ENCODE assay signal across 1 cellular context in the genomic region with DNA sequence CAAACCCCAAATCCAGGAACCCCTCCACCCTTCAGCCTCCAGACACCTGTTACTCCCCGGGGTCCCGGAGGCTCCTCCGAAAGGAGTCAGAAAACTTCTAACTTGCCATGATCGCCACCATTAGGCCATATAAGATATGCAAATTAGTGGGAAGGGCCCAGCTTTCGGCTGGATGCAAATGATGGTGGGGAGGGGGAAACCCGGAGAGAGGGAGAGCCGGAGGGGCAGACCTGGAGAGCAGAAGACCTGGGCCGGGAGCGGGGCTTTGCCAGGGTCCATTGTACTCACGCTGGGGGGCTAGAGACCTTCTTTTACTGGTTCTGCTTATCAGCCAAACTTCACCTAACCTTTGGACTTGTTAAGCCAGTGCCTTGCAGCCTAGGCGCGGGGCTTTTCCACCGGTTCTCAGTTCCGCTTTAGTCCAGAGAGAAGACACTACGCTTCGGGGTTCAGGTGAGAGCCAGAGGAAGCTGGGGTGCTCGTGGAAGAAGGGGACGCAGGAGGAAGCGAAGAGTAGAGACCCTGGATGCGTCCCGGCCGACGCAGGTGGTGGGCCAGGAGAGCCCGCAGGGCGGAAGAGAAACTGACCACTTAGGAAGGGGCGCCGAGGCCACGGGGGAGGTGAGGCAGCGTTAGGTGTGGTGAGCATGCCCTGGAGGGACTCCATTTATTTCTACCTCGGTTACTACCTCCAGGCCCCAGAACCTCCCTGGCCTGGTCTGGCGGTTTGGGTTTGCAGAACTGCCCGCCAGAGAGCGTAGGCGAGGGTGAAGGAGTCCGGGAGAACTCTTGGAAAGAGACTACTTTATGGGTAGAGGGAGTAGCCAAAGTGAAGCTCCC.
A peak's percentile ranks its signal among the peaks of the same experiment; 100 is the strongest.
TF ChIP-seq lines count a peak whose summit lies in the region.

A gene with protein sequence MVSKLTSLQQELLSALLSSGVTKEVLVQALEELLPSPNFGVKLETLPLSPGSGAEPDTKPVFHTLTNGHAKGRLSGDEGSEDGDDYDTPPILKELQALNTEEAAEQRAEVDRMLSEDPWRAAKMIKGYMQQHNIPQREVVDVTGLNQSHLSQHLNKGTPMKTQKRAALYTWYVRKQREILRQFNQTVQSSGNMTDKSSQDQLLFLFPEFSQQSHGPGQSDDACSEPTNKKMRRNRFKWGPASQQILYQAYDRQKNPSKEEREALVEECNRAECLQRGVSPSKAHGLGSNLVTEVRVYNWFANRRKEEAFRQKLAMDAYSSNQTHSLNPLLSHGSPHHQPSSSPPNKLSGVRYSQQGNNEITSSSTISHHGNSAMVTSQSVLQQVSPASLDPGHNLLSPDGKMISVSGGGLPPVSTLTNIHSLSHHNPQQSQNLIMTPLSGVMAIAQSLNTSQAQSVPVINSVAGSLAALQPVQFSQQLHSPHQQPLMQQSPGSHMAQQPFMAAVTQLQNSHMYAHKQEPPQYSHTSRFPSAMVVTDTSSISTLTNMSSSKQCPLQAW (minus strand): TSS at position 99 of the 840 bp plus-strand sequence. CDS start 175 bp downstream, outside the sequence.

TF ChIP-seq in H1, 55 proteins besides CTCF, POLR2A, EP300 and RAD21:
- TF ChIP-seq RBBP5 (IDR thresholded peaks at IDR 0.05; ENCODE audit: borderline replicate concordance, low read depth, low read length) (no peak), SP1 (IDR thresholded peaks at IDR 0.05; ENCODE audit: low read depth, low read length) (peak; percentile 27; the same call in 1 of the 2 replicates), YY1 (IDR thresholded peaks at IDR 0.05; ENCODE audit: low read depth, low read length) (0 out of 2 replicates have a peak, but pooled peaks have one; percentile 36), KDM4A (IDR thresholded peaks at IDR 0.05; ENCODE audit: low read depth, low read length, severe bottlenecking) (peak; percentile 40)
